8 cellular contexts compared by ENCODE assay signal in the genomic region with DNA sequence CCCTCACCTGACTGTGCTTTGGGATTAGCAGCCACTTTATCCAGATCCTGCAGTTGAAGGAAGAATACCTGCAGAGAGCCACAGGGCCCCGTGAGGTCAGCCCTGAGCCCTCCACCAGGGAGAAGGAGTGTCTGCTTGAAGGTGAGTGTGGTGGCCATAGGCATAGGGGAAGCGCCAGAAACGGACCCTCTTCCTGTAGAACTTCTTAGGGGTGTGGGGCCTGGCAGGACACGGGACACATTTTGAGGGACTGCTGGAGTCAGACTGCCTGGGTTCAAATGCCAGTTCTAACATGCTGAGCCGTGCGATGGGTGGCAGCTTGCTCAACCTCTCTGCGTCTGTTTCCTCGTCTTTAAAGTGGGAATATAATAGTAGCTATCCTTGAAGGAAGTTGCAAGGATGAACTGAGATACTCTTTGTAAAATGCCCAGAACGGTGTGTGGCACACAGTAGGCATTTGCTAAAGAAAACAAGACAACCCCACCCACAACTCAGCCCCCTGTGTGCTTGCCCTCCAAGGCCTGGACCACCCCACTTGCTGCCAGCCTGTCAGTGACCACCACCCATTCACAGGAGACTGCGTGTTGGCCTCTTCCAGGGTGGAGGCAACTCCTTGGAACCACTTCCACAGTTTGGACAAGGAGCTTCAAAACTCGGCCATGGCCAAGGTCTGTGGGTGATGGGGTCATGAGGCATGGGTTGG. TPM values are rescaled to one million over a fixed set of nuclear protein-coding genes. Genes with fewer than 3 reads are reported as not detected.
DNase-seq lines count a peak whose midpoint lies in the region; ATAC-seq and TF ChIP-seq lines count a peak whose summit lies in the region.

No MANE protein-coding gene starts in this region.

- H3K27ac ChIP-seq in SU-DHL-6 (ENCODE audit: low read depth, low read length) (no peak overlapping the region), endodermal cell (ENCODE audit: low read depth, low read length) (no peak overlapping the region), upper lobe of right lung (peak overlapping the region; percentile 47)

- peaks cover under 1% of the 10 kb centered on the region for H3K4me1 ChIP-seq in endodermal cell (ENCODE audit: control insufficient read depth, insufficient read depth, low read length)
- H3K4me1 ChIP-seq in upper lobe of right lung, result peaks cover 15% of the 10 kb centered on the region

- peaks cover 2% of the 10 kb centered on the region for H3K79me2 ChIP-seq in SU-DHL-6 (ENCODE audit: insufficient read depth, low read length)

- H3K4me3 ChIP-seq in SU-DHL-6 (ENCODE audit: insufficient read depth, low read length, poor library complexity, severe bottlenecking) (peak overlapping the region; percentile 3), endodermal cell (ENCODE audit: low read length) (no peak overlapping the region), upper lobe of right lung (no peak overlapping the region)

- peak overlapping the region; percentile 85 for H2AFZ ChIP-seq in SU-DHL-6 (ENCODE audit: low read depth, low read length, severe bottlenecking)

- H4K20me1 ChIP-seq in SU-DHL-6 (ENCODE audit: low read depth, low read length), result no peaks in the 10 kb centered on the region

- H3K27me3 ChIP-seq in SU-DHL-6 (ENCODE audit: low read length) (no peaks in the 10 kb centered on the region), endodermal cell (ENCODE audit: control insufficient read depth, insufficient read depth, low read length, poor library complexity, severe bottlenecking) (no peaks in the 10 kb centered on the region), upper lobe of right lung (no peaks in the 10 kb centered on the region)

- H3K36me3 ChIP-seq in SU-DHL-6 (ENCODE audit: low read length) (no peaks in the 10 kb centered on the region), endodermal cell (ENCODE audit: control insufficient read depth, insufficient read depth, low read length) (no peaks in the 10 kb centered on the region), upper lobe of right lung (no peaks in the 10 kb centered on the region)

- H3K27me3 Mint-ChIP-seq in stimulated activated naive CD8-positive, alpha-beta T cell treated with anti-CD3 and anti-CD28 coated beads, Interleukin-15, Interleukin-2, amounts not matched to agents 100 ng/mL and 50 ng/mL, for 24 hours, result no peaks in the 10 kb centered on the region
- no peaks in the 10 kb centered on the region for H3K27me3 Mint-ChIP-seq in endodermal cell (ENCODE audit: insufficient read depth)

- H3K9me3 Mint-ChIP-seq in stimulated activated naive CD8-positive, alpha-beta T cell treated with anti-CD3 and anti-CD28 coated beads, Interleukin-15, Interleukin-2, amounts not matched to agents 100 ng/mL and 50 ng/mL, for 24 hours, result no peaks in the 10 kb centered on the region
- no peaks in the 10 kb centered on the region for H3K9me3 Mint-ChIP-seq in endodermal cell

- H3K4me3 Mint-ChIP-seq in stimulated activated naive CD8-positive, alpha-beta T cell treated with anti-CD3 and anti-CD28 coated beads, Interleukin-15, Interleukin-2, amounts not matched to agents 100 ng/mL and 50 ng/mL, for 24 hours, result peak overlapping the region; percentile 63
- no peak overlapping the region for H3K4me3 Mint-ChIP-seq in endodermal cell

- no peak for ATAC-seq in stimulated activated naive CD8-positive, alpha-beta T cell treated with anti-CD3 and anti-CD28 coated beads, Interleukin-15, Interleukin-2, amounts not matched to agents 100 U/mL and 50 U/mL, for 24 hours
- no peak for ATAC-seq in upper lobe of right lung
- no peak for ATAC-seq in GM21367 (IDR thresholded peaks at IDR 0.05; ENCODE audit: unreplicated experiment)

- peak overlapping the region; percentile 53 for H3K4me2 ChIP-seq in SU-DHL-6 (ENCODE audit: low read depth, low read length, poor library complexity, severe bottlenecking)

- intact Hi-C loops in upper lobe of right lung (cut with DNase I), result loop anchor here (10.0 kb wide), 1 partner anchor 110 kb away; no protein-coding TSS in a partner anchor

- H3K9me3 ChIP-seq in SU-DHL-6 (ENCODE audit: insufficient read depth, low read length) (no peaks in the 10 kb centered on the region), endodermal cell (ENCODE audit: control insufficient read depth, low read length) (no peaks in the 10 kb centered on the region), upper lobe of right lung (no peaks in the 10 kb centered on the region)

- peak overlapping the region; percentile 81 for H3K27ac Mint-ChIP-seq in stimulated activated naive CD8-positive, alpha-beta T cell treated with anti-CD3 and anti-CD28 coated beads, Interleukin-15, Interleukin-2, amounts not matched to agents 100 ng/mL and 50 ng/mL, for 24 hours
- H3K27ac Mint-ChIP-seq in endodermal cell, result no peak overlapping the region

- peaks cover 31% of the 10 kb centered on the region for H3K4me1 Mint-ChIP-seq in stimulated activated naive CD8-positive, alpha-beta T cell treated with anti-CD3 and anti-CD28 coated beads, Interleukin-15, Interleukin-2, amounts not matched to agents 100 ng/mL and 50 ng/mL, for 24 hours (ENCODE audit: low read depth)
- H3K4me1 Mint-ChIP-seq in endodermal cell, result peaks cover 3% of the 10 kb centered on the region

- H3K9ac ChIP-seq in SU-DHL-6 (ENCODE audit: low read length) (peak overlapping the region; percentile 55), endodermal cell (ENCODE audit: extremely low read depth, low read length, poor library complexity, severe bottlenecking) (no peak overlapping the region)

- 90 to 91% methylated on average over 9 to 11 of the region's 11 CpGs for WGBS in endodermal cell (ENCODE audit: insufficient coverage in 1 of 2, insufficient read length in 1 of 2), 2 experiments

- H3K36me3 Mint-ChIP-seq in stimulated activated naive CD8-positive, alpha-beta T cell treated with anti-CD3 and anti-CD28 coated beads, Interleukin-15, Interleukin-2, amounts not matched to agents 100 ng/mL and 50 ng/mL, for 24 hours (ENCODE audit: low read depth), result no peaks in the 10 kb centered on the region
- H3K36me3 Mint-ChIP-seq in endodermal cell (ENCODE audit: low read depth), result no peaks in the 10 kb centered on the region

- no peaks in the 10 kb centered on the region for H3K9me2 ChIP-seq in SU-DHL-6 (replicated peaks; ENCODE audit: insufficient read depth, low read length)

- no peak for TF ChIP-seq CTCF in SU-DHL-6 (IDR thresholded peaks at IDR 0.05; ENCODE audit: insufficient read depth, low read length, poor library complexity, severe bottlenecking)
- TF ChIP-seq CTCF in endodermal cell (conservative IDR thresholded peaks at IDR 0.05), result no peak
- no peak for TF ChIP-seq CTCF in upper lobe of right lung (IDR thresholded peaks at IDR 0.05)

- no peak for DNase-seq in stimulated activated naive CD8-positive, alpha-beta T cell treated with anti-CD3 and anti-CD28 coated beads, Interleukin-15, Interleukin-2, amounts not matched to agents 100 U/mL and 50 U/mL, for 24 hours
- peak; percentile 38 for DNase-seq in endodermal cell
- DNase-seq in upper lobe of right lung, result no peak
- no peak for DNase-seq in retina
- DNase-seq in kidney tubule cell (ENCODE audit: low spot score), result no peak

- no peaks in the 10 kb centered on the region for H3F3A ChIP-seq in SU-DHL-6 (ENCODE audit: insufficient read depth)

RNA-seq across cellular contexts. Expression of a gene that starts 4.8 kb away (rescaled TPM):
- total RNA-seq in endodermal cell (10 to 100 TPM; 39.9 to 41.2 TPM), upper lobe of right lung (19.1 TPM)
- polyA plus RNA-seq in endodermal cell (2013, experiment 1 of 2), result 28.1 TPM
- polyA plus RNA-seq in endodermal cell (2013, experiment 2 of 2), result 27.8 TPM

RNA-seq across cellular contexts. Expression of a gene that starts 36.3 kb away (rescaled TPM):
- total RNA-seq in endodermal cell (10 to 100 TPM; 29.6 to 33.3 TPM), upper lobe of right lung (111 TPM)
- 6.0 TPM for polyA plus RNA-seq in endodermal cell (2013, experiment 1 of 2)
- 6.6 TPM for polyA plus RNA-seq in endodermal cell (2013, experiment 2 of 2)
